ENCODE assay signal across 21 cellular contexts in genomic region chr19:17466487-17466850, GRCh38. TPM values are rescaled to one million over a fixed set of nuclear protein-coding genes. Genes with fewer than 3 reads are reported as not detected.
DNase-seq lines count a peak whose midpoint lies in the region; ATAC-seq and TF ChIP-seq lines count a peak whose summit lies in the region.
"Had no signal": no experiment of that assay in that cellular context is flagged by ENCODE, and none has a peak within 500 bp of the region (broad histone marks: within the 10 kb centered on the region; RNA-seq: fewer than 3 reads in every experiment).

No MANE protein-coding gene starts in this region.

- no peaks in the 10 kb centered on the region for H3K36me3 Mint-ChIP-seq in CD14-positive monocyte
- no peaks in the 10 kb centered on the region for H3K36me3 Mint-ChIP-seq in brain
- H3K36me3 Mint-ChIP-seq: activated naive CD4-positive, alpha-beta T cell treated with anti-CD3 and anti-CD28 coated beads, Interleukin-2, amount 50 U/mL, for 24 hours had no signal

- no peaks in the 10 kb centered on the region for H3K36me3 ChIP-seq in osteoblast (ENCODE audit: insufficient read depth, low read length)
- H3K36me3 ChIP-seq in ovary: no peaks in the 10 kb centered on the region

- H3K4me1 Mint-ChIP-seq in CD14-positive monocyte (peaks cover 34% of the 10 kb centered on the region), brain (peaks cover 39% of the 10 kb centered on the region)

- no peak for TF ChIP-seq EP300 in ovary (IDR thresholded peaks at IDR 0.05)

- H3K27me3 ChIP-seq in osteoblast (ENCODE audit: insufficient read depth, low read length) (no peaks in the 10 kb centered on the region), ovary (no peaks in the 10 kb centered on the region)

- WGBS in ovary, 3 donors: 30 to 38% (median 31%) methylated on average over 6 of the region's 6 CpGs

- H3K27ac ChIP-seq in osteoblast (ENCODE audit: low read depth, low read length): no peak overlapping the region
- no peak overlapping the region for H3K27ac ChIP-seq in ovary

- H4K20me1 ChIP-seq in osteoblast (ENCODE audit: insufficient read depth, low read length): peaks cover 4% of the 10 kb centered on the region

- H3K27me3 Mint-ChIP-seq in CD14-positive monocyte (ENCODE audit: low read depth in 3 of 3): peaks cover 0 to 18% (median 11%) of the 10 kb centered on the region in 3 donors
- peaks cover 10% of the 10 kb centered on the region for H3K27me3 Mint-ChIP-seq in brain
- H3K27me3 Mint-ChIP-seq: activated naive CD4-positive, alpha-beta T cell treated with anti-CD3 and anti-CD28 coated beads, Interleukin-2, amount 50 U/mL, for 24 hours had no signal

- H3K4me3 Mint-ChIP-seq in CD14-positive monocyte (no peak overlapping the region), brain (peak overlapping the region in 4 of 5 experiments; percentile 49 to 65 (median 62))
- H3K4me3 Mint-ChIP-seq: activated naive CD4-positive, alpha-beta T cell treated with anti-CD3 and anti-CD28 coated beads, Interleukin-2, amount 50 U/mL, for 24 hours; T-helper 1 cell treated with Interleukin-12 subunit alpha and Interleukin-12 subunit beta and Interleukin-4 antibody, amounts not matched to agents 30 μg/mL and 1 μg/mL, for 36 hours had no signal

- ATAC-seq in GM18873 (IDR thresholded peaks at IDR 0.05; ENCODE audit: low FRiP score, unreplicated experiment): no peak
- ATAC-seq in HG02623 (IDR thresholded peaks at IDR 0.05; ENCODE audit: unreplicated experiment): no peak
- ATAC-seq: left ventricle myocardium superior, SK-N-SH treated with all-trans-retinoic acid at 6 μM for 48 hours had no signal

- peaks cover 11% of the 10 kb centered on the region for H3K79me2 ChIP-seq in osteoblast (ENCODE audit: insufficient read depth, low read length)

- peak overlapping the region; percentile 24 for H3K4me2 ChIP-seq in osteoblast (ENCODE audit: insufficient read depth, low read length)

- H3K9me3 Mint-ChIP-seq in CD14-positive monocyte (no peaks in the 10 kb centered on the region), brain (no peaks in the 10 kb centered on the region)
- H3K9me3 Mint-ChIP-seq: activated naive CD4-positive, alpha-beta T cell treated with anti-CD3 and anti-CD28 coated beads, Interleukin-2, amount 50 U/mL, for 24 hours; T-helper 1 cell treated with Interleukin-12 subunit alpha and Interleukin-12 subunit beta and Interleukin-4 antibody, amounts not matched to agents 30 μg/mL and 1 μg/mL, for 36 hours had no signal

- no peak for DNase-seq in CD14-positive monocyte (ENCODE audit: low spot score)
- DNase-seq in GM13977 (ENCODE audit: low spot score): no peak
- no peak for DNase-seq in osteoblast (ENCODE audit: insufficient read length, low spot score, missing footprints)
- no peak for DNase-seq in UCSD-AML1 (lab: John Stamatoyannopoulos, UW; ENCODE audit: unreplicated experiment)
- no peak for DNase-seq in ovary
- DNase-seq: NCI-H187 treated with DMSO at 0.1 percent for 48 hours, NCI-H2171 had no signal

- TF ChIP-seq POLR2A in ovary (IDR thresholded peaks at IDR 0.05): no peak

- H3K4me1 ChIP-seq in osteoblast (ENCODE audit: insufficient read depth, low read length): peaks cover 19% of the 10 kb centered on the region
- peaks cover 10% of the 10 kb centered on the region for H3K4me1 ChIP-seq in ovary (ENCODE audit: insufficient read depth)

- TF ChIP-seq CTCF in CD14-positive monocyte (IDR thresholded peaks at IDR 0.05): peak; percentile 32
- TF ChIP-seq CTCF in GM13977 (IDR thresholded peaks at IDR 0.05; ENCODE audit: extremely low read depth, insufficient read depth, missing control alignments): peak; percentile 6
- peak in 1 of 2 experiments; percentile 42 for TF ChIP-seq CTCF in brain (conservative IDR thresholded peaks at IDR 0.05)
- TF ChIP-seq CTCF in osteoblast (IDR thresholded peaks at IDR 0.05; ENCODE audit: extremely low read depth, low read depth, low read length): no peak
- no peak for TF ChIP-seq CTCF in ovary (IDR thresholded peaks at IDR 0.05)

- no peak overlapping the region for H3K4me3 ChIP-seq in osteoblast (ENCODE audit: insufficient read depth, low read length)
- no peak overlapping the region for H3K4me3 ChIP-seq in ovary

- H2AFZ ChIP-seq in osteoblast (ENCODE audit: low read length): no peak overlapping the region

- H3K9me3 ChIP-seq in osteoblast (ENCODE audit: low read depth, low read length) (no peaks in the 10 kb centered on the region), ovary (no peaks in the 10 kb centered on the region)
- H3K9me3 ChIP-seq: Caco-2 had no signal

- no peak overlapping the region for H3K27ac Mint-ChIP-seq in CD14-positive monocyte
- peak overlapping the region in 4 of 5 experiments; percentile 33 to 87 (median 72) for H3K27ac Mint-ChIP-seq in brain
- H3K27ac Mint-ChIP-seq: activated naive CD4-positive, alpha-beta T cell treated with anti-CD3 and anti-CD28 coated beads, Interleukin-2, amount 50 U/mL, for 24 hours; T-helper 1 cell treated with Interleukin-12 subunit alpha and Interleukin-12 subunit beta and Interleukin-4 antibody, amounts not matched to agents 30 μg/mL and 1 μg/mL, for 36 hours had no signal

- intact Hi-C loops in CD14-positive monocyte (cut with micrococcal nuclease): loop anchor here in 1 of 2 donors (5.0 kb wide), 1 partner anchor 69 kb away; no protein-coding TSS in a partner anchor
- intact Hi-C loops in ovary (cut with DNase I): loop anchor here (5.0 to 10.0 kb wide), 5 partner anchors 44 to 122 kb away; partner anchors contain the start of genes CCDC194 (in 3 of the 4) and MVB12A (in 1 of the 4)

- in situ Hi-C loops in GM13977 (cut with MboI; ENCODE audit: low pct_unique_long_range_greater_than_20kb, low sequenced_read_pairs, unreplicated experiment): no loop called here

RNA-seq across cellular contexts. Expression of gene SLC27A1, which starts 3.9 kb away (rescaled TPM):
- polyA plus RNA-seq in CD14-positive monocyte: 10 to 100 TPM; 27.1 to 27.6 TPM
- polyA plus RNA-seq in brain (ENCODE audit: insufficient read depth, low read depth, low replicate concordance): 20.4 TPM
- total RNA-seq in osteoblast: 47.4 and 64.4 TPM in 2 replicates
- 10 to 100 TPM; 27.3 to 43.1 (median 37.8) TPM for total RNA-seq in ovary
- polyA plus RNA-seq in ovary: 10 to 100 TPM in 1 of 2 donors, 1 to 10 TPM in 1; 4.6 to 42.3 TPM

RNA-seq across cellular contexts. Expression of gene NXNL1, which starts 5.7 kb away (rescaled TPM):
- polyA plus RNA-seq in CD14-positive monocyte: not detected
- not detected for polyA plus RNA-seq in brain (ENCODE audit: insufficient read depth, low read depth, low replicate concordance)
- total RNA-seq in osteoblast: not detected in 2 replicates
- total RNA-seq in ovary: not detected
- polyA plus RNA-seq in ovary: under 1 TPM in 1 of 2 donors, not detected in 1; 0.11 TPM
- total RNA-seq: bronchial epithelial cell, Caco-2, glomerular endothelial cell, left ventricle myocardium superior, M059J, NCI-H460, temporal lobe, ureter had no signal

RNA-seq across cellular contexts. Expression of gene TMEM221, which starts 18.0 kb away (rescaled TPM):
- polyA plus RNA-seq in CD14-positive monocyte: not detected
- 1.3 TPM for polyA plus RNA-seq in brain (ENCODE audit: insufficient read depth, low read depth, low replicate concordance)
- total RNA-seq in osteoblast: not detected in 2 replicates
- total RNA-seq in ovary: 10 to 100 TPM in 2 of 7 donors, 1 to 10 TPM in 5; 1.4 to 14.1 (median 7.5) TPM
- 1 to 10 TPM; 2.5 to 3.2 TPM for polyA plus RNA-seq in ovary
- total RNA-seq: bronchial epithelial cell, Caco-2, left ventricle myocardium superior had no signal

RNA-seq across cellular contexts. Expression of gene PGLS, which starts 45.0 kb away (rescaled TPM):
- 100 to 1,000 TPM; 141 to 158 TPM for polyA plus RNA-seq in CD14-positive monocyte
- 95.7 TPM for polyA plus RNA-seq in brain (ENCODE audit: insufficient read depth, low read depth, low replicate concordance)
- total RNA-seq in osteoblast: 84.6 and 98.1 TPM in 2 replicates
- 10 to 100 TPM; 43.9 to 93.0 (median 73.9) TPM for total RNA-seq in ovary
- polyA plus RNA-seq in ovary: 10 to 100 TPM; 11.0 to 72.3 TPM

RNA-seq across cellular contexts. Expression of gene MVB12A, which starts 46.6 kb away (rescaled TPM):
- polyA plus RNA-seq in CD14-positive monocyte (10 to 100 TPM; 43.2 to 43.7 TPM), brain (ENCODE audit: insufficient read depth, low read depth, low replicate concordance) (64.9 TPM), ovary (10 to 100 TPM in 1 of 2 donors, 1 to 10 TPM in 1; 7.6 to 77.8 TPM)
- total RNA-seq in osteoblast (41.3 and 50.7 TPM in 2 replicates), ovary (10 to 100 TPM; 54.4 to 90.4 (median 81.4) TPM)

Comparison
In these comparisons a context has a peak if more than half of its experiments do, and no peak if none do; other contexts are left out.
1. H3K27ac Mint-ChIP-seq: peak in brain (4 of 5); none in CD14-positive monocyte (0 of 7).
2. H3K4me3 Mint-ChIP-seq: peak in brain (4 of 5); none in CD14-positive monocyte (0 of 2).
3. CTCF ChIP-seq: peak in CD14-positive monocyte (single experiment) and GM13977 (single experiment); none in osteoblast (single experiment) and ovary (0 of 3).